In genomic region chr1:204447736-204448135, GRCh38 we compare ENCODE assay signal across 1 cellular context.
TF ChIP-seq lines count a peak whose summit lies in the region.

No MANE protein-coding gene starts in this region.

TF ChIP-seq in WTC11, 78 proteins besides CTCF, POLR2A, EP300 and RAD21 (continued from another document):
- TF ChIP-seq CDX4 (CRISPR knock-in tag; IDR thresholded peaks at IDR 0.05; ENCODE audit: borderline replicate concordance) (no peak), IRF2 (CRISPR knock-in tag; IDR thresholded peaks at IDR 0.05; ENCODE audit: borderline replicate concordance, low read depth) (no peak), SOX15 (CRISPR knock-in tag; IDR thresholded peaks at IDR 0.05) (no peak), ESRRA (CRISPR knock-in tag; IDR thresholded peaks at IDR 0.05; ENCODE audit: borderline replicate concordance) (no peak), PREB (CRISPR knock-in tag; IDR thresholded peaks at IDR 0.05; ENCODE audit: borderline replicate concordance) (no peak), E2F1 (CRISPR knock-in tag; IDR thresholded peaks at IDR 0.05) (no peak), ATF2 (CRISPR knock-in tag; IDR thresholded peaks at IDR 0.05; ENCODE audit: borderline replicate concordance, low read depth) (no peak), JUN (CRISPR knock-in tag; IDR thresholded peaks at IDR 0.05) (no peak), ZNF671 (CRISPR knock-in tag; IDR thresholded peaks at IDR 0.05) (no peak), FOXP1 (CRISPR knock-in tag; IDR thresholded peaks at IDR 0.05; ENCODE audit: borderline replicate concordance) (no peak), NR1H2 (CRISPR knock-in tag; IDR thresholded peaks at IDR 0.05) (no peak), GABPB1 (CRISPR knock-in tag; IDR thresholded peaks at IDR 0.05) (no peak), HMGA2 (CRISPR knock-in tag; IDR thresholded peaks at IDR 0.05) (no peak), STAT6 (CRISPR knock-in tag; conservative IDR thresholded peaks at IDR 0.05; ENCODE audit: low read depth) (no peak)
- TF ChIP-seq, protein P1, sequence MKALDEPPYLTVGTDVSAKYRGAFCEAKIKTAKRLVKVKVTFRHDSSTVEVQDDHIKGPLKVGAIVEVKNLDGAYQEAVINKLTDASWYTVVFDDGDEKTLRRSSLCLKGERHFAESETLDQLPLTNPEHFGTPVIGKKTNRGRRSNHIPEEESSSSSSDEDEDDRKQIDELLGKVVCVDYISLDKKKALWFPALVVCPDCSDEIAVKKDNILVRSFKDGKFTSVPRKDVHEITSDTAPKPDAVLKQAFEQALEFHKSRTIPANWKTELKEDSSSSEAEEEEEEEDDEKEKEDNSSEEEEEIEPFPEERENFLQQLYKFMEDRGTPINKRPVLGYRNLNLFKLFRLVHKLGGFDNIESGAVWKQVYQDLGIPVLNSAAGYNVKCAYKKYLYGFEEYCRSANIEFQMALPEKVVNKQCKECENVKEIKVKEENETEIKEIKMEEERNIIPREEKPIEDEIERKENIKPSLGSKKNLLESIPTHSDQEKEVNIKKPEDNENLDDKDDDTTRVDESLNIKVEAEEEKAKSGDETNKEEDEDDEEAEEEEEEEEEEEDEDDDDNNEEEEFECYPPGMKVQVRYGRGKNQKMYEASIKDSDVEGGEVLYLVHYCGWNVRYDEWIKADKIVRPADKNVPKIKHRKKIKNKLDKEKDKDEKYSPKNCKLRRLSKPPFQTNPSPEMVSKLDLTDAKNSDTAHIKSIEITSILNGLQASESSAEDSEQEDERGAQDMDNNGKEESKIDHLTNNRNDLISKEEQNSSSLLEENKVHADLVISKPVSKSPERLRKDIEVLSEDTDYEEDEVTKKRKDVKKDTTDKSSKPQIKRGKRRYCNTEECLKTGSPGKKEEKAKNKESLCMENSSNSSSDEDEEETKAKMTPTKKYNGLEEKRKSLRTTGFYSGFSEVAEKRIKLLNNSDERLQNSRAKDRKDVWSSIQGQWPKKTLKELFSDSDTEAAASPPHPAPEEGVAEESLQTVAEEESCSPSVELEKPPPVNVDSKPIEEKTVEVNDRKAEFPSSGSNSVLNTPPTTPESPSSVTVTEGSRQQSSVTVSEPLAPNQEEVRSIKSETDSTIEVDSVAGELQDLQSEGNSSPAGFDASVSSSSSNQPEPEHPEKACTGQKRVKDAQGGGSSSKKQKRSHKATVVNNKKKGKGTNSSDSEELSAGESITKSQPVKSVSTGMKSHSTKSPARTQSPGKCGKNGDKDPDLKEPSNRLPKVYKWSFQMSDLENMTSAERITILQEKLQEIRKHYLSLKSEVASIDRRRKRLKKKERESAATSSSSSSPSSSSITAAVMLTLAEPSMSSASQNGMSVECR (CRISPR knock-in tag; IDR thresholded peaks at IDR 0.05; ENCODE audit: borderline replicate concordance): no peak
- TF ChIP-seq, protein P2, sequence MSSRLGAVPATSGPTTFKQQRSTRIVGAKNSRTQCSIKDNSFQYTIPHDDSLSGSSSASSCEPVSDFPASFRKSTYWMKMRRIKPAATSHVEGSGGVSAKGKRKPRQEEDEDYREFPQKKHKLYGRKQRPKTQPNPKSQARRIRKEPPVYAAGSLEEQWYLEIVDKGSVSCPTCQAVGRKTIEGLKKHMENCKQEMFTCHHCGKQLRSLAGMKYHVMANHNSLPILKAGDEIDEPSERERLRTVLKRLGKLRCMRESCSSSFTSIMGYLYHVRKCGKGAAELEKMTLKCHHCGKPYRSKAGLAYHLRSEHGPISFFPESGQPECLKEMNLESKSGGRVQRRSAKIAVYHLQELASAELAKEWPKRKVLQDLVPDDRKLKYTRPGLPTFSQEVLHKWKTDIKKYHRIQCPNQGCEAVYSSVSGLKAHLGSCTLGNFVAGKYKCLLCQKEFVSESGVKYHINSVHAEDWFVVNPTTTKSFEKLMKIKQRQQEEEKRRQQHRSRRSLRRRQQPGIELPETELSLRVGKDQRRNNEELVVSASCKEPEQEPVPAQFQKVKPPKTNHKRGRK (CRISPR knock-in tag; IDR thresholded peaks at IDR 0.05; ENCODE audit: borderline replicate concordance): no peak
